In genomic region chr3:172710709-172711456, GRCh38 we compare ENCODE assay signal across 8 cellular contexts. TPM values are rescaled to one million over a fixed set of nuclear protein-coding genes. Genes with fewer than 3 reads are reported as not detected.
A peak's percentile ranks its signal among the peaks of the same experiment; 100 is the strongest.
DNase-seq lines count a peak whose midpoint lies in the region; ATAC-seq and TF ChIP-seq lines count a peak whose summit lies in the region.

Gene NCEH1, minus strand, starts transcription at chr3:172711067. Its CDS starts 83 bp downstream, at chr3:172710984.

- H3K9me3 Mint-ChIP-seq in IgD-negative memory B cell: no peaks in the 10 kb centered on the region

- peak within 1 kb of the TSS; percentile 94 to 99 (median 98) for H3K4me3 Mint-ChIP-seq in IgD-negative memory B cell

- no peaks in the 10 kb centered on the region for H3K27me3 Mint-ChIP-seq in IgD-negative memory B cell

- H3K36me3 Mint-ChIP-seq in IgD-negative memory B cell: peaks cover 2% of the 10 kb centered on the region

- H3K27ac Mint-ChIP-seq in IgD-negative memory B cell: peak within 1 kb of the TSS; percentile 36 to 95 (median 93)

- peaks cover 11 to 34% (median 26%) of the 10 kb centered on the region in 3 donors for H3K4me1 Mint-ChIP-seq in IgD-negative memory B cell

- DNase-seq in DMS153 treated with DMSO at 0.1 percent for 48 hours (lab: John Stamatoyannopoulos, UW; ENCODE audit: unreplicated experiment) (peak; percentile 91), OCI-M1 (lab: John Stamatoyannopoulos, UW) (peak; percentile 95), activated T-cell treated with anti-CD3 and anti-CD28 coated beads for 48 hours (ENCODE audit: low read depth) (peak; percentile 75), epithelial cell of proximal tubule (ENCODE audit: low read depth) (peak; percentile 95), mucosa of gallbladder (ENCODE audit: low spot score) (peak; percentile 92)
- peak; percentile 83 for DNase-seq in stimulated activated CD8-positive, alpha-beta memory T cell treated with anti-CD3 and anti-CD28 coated beads, Interleukin-4, amount 100 ng/mL, for 48 hours

- TF ChIP-seq CTCF in epithelial cell of proximal tubule (conservative IDR thresholded peaks at IDR 0.05; ENCODE audit: low read depth, low read length): peak; percentile 85

- peak; percentile 99 for ATAC-seq in GM21529 (IDR thresholded peaks at IDR 0.05; ENCODE audit: unreplicated experiment)

- peak within 1 kb of the TSS; percentile 87 for H3K4me3 ChIP-seq in epithelial cell of proximal tubule (ENCODE audit: low read depth, low read length)

RNA-seq across cellular contexts. Expression of gene NCEH1, which starts in this region (rescaled TPM):
- 4.5 TPM for polyA plus RNA-seq in IgD-negative memory B cell
- total RNA-seq in epithelial cell of proximal tubule (67.1 and 72.9 TPM in 2 replicates), mucosa of gallbladder (15.1 TPM)

Comparison
In these comparisons a context has a peak if more than half of its experiments do, and no peak if none do; other contexts are left out.
1. Peak in every context shown above with its lines: DNase-seq, ATAC-seq and H3K4me3 ChIP-seq.